Comparison of ENCODE assay signal across 1 cellular context in the genomic region with DNA sequence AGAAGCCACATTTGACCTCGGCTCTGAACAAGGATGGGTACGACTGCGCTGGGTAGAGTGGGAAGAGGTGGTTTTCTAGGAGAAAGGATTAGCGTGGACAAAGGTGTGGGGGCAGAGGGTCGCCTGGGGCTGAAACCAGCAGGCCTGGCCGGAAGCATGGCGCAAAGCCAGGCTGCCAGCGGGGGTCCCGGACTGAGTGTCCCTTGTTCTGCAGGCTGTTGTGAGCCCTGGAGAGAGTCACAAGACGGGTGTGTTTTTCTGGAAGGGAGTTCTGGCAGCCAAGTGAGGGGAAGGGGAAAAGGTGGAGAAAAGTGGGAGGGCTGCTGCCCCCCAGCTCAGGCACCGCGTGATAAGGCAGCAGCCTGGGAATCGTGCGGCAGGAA.
TF ChIP-seq lines count a peak whose summit lies in the region.

No MANE protein-coding gene starts in this region.

TF ChIP-seq in H1, 55 proteins besides CTCF, POLR2A, EP300 and RAD21 (continued from another document):
- TF ChIP-seq, protein P1, sequence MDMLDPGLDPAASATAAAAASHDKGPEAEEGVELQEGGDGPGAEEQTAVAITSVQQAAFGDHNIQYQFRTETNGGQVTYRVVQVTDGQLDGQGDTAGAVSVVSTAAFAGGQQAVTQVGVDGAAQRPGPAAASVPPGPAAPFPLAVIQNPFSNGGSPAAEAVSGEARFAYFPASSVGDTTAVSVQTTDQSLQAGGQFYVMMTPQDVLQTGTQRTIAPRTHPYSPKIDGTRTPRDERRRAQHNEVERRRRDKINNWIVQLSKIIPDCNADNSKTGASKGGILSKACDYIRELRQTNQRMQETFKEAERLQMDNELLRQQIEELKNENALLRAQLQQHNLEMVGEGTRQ (IDR thresholded peaks at IDR 0.05; ENCODE audit: low read length): no peak
- TF ChIP-seq GABPA (IDR thresholded peaks at IDR 0.05; ENCODE audit: borderline replicate concordance, insufficient read depth, low read length): no peak
- TF ChIP-seq CHD7 (IDR thresholded peaks at IDR 0.05; ENCODE audit: insufficient replicate concordance, low read length): no peak
- no peak for TF ChIP-seq PHF8 (conservative IDR thresholded peaks at IDR 0.05; ENCODE audit: low read depth, low read length)
- TF ChIP-seq SIN3A (conservative IDR thresholded peaks at IDR 0.05 in 1 of 2, IDR thresholded peaks at IDR 0.05 in 1 of 2; ENCODE audit: low read depth in 1 of 2, low read length in 2 of 2): no peak
- TF ChIP-seq CBX5 (IDR thresholded peaks at IDR 0.05; ENCODE audit: low read depth, low read length): no peak
- TF ChIP-seq CHD2 (IDR thresholded peaks at IDR 0.05; ENCODE audit: low read length): no peak
- TF ChIP-seq TAF1 (IDR thresholded peaks at IDR 0.05; ENCODE audit: low read depth, low read length): no peak
- TF ChIP-seq, protein P2, sequence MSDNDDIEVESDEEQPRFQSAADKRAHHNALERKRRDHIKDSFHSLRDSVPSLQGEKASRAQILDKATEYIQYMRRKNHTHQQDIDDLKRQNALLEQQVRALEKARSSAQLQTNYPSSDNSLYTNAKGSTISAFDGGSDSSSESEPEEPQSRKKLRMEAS (IDR thresholded peaks at IDR 0.05): no peak
TF ChIP-seq in H1: peak in this region for 0.
